Comparison of ENCODE assay signal across 14 cellular contexts in the genomic region with DNA sequence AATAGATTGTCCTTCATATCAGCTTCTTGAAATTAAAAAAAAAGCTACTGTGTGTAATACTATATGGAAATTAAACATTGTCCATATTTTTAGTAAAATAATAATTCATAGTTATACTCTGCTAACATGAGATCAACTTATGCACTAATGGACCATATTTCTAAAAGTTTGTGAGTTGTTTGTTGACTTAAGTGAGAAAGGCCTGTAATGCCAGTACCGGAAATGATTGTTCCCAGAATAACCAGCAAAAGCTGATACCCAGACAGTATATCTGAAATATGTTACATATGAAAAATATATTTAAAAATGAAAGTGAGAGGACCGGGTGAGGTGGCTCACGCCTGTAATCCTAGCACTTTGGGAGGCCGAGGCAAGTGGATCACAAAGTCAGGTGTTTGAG.
"Had no signal": no experiment of that assay in that cellular context is flagged by ENCODE, and none has a peak within 500 bp of the region (broad histone marks: within the 10 kb centered on the region; RNA-seq: fewer than 3 reads in every experiment).

No MANE protein-coding gene starts in this region.

- ATAC-seq: activated CD8-positive, alpha-beta T cell treated with anti-CD3 and anti-CD28 coated beads for 36 hours; activated naive CD4-positive, alpha-beta T cell treated with anti-CD3 and anti-CD28 coated beads, Interleukin-2, amount 50 U/mL, for 72 hours; T-cell had no signal

- H3K9me3 ChIP-seq: ovary, tibial artery, vagina had no signal

- H3K27ac Mint-ChIP-seq: neural progenitor cell had no signal

- H3K9me3 Mint-ChIP-seq: activated CD8-positive, alpha-beta T cell treated with anti-CD3 and anti-CD28 coated beads for 36 hours; activated T-helper 2 cell treated with anti-CD3 and anti-CD28 coated beads, Interferon-gamma antibody, Interleukin-2, Interleukin-4, amounts not matched to agents 10 μg/mL and 5 μg/mL and 100 μg/mL, durations not matched to agents 14 hours and 24 hours and 36 hours; neural progenitor cell; T-cell had no signal

- H3K9ac ChIP-seq: neural progenitor cell had no signal

- H3K4me1 ChIP-seq: neural progenitor cell had no signal

- H3K27ac ChIP-seq: neural progenitor cell, ovary, vagina had no signal

- H3K27me3 Mint-ChIP-seq: activated CD8-positive, alpha-beta T cell treated with anti-CD3 and anti-CD28 coated beads for 36 hours; T-cell had no signal

- H3K4me3 Mint-ChIP-seq: activated CD8-positive, alpha-beta T cell treated with anti-CD3 and anti-CD28 coated beads for 36 hours; neural progenitor cell had no signal

- H3K4me3 ChIP-seq: neural progenitor cell, ovary, tibial artery, vagina had no signal

- H3K36me3 ChIP-seq: neural progenitor cell, ovary, tibial artery, vagina had no signal

- H3K27me3 ChIP-seq: neural progenitor cell, ovary, tibial artery, vagina had no signal

- H3K4me1 Mint-ChIP-seq: neural progenitor cell had no signal

- DNase-seq: activated CD8-positive, alpha-beta memory T cell treated with anti-CD3 and anti-CD28 coated beads, Interleukin-2, amount 50 U/mL, for 4 hours; activated CD8-positive, alpha-beta T cell treated with anti-CD3 and anti-CD28 coated beads for 36 hours; amygdala; effector CD8-positive, alpha-beta T cell; ovary; stimulated activated CD4-positive, alpha-beta T cell treated with anti-CD3 and anti-CD28 coated beads, Interleukin-15, amount 100 ng/mL, for 24 hours; stimulated activated CD4-positive, alpha-beta T cell treated with anti-CD3 and anti-CD28 coated beads, Interleukin-4, amount 100 ng/mL, for 4 hours; T-cell; T1000; tibial artery had no signal

- H3K4me2 ChIP-seq: neural progenitor cell had no signal
